ENCODE assay signal across 19 cellular contexts in genomic region chr1:225342695-225343094, GRCh38.
"Had no signal": no experiment of that assay in that cellular context is flagged by ENCODE, and none has a peak within 500 bp of the region (broad histone marks: within the 10 kb centered on the region; RNA-seq: fewer than 3 reads in every experiment).

No MANE protein-coding gene starts in this region.

- H3K27ac Mint-ChIP-seq: memory B cell; natural killer cell; stimulated activated naive B cell treated with anti-CD40 and anti-IgM and Interleukin-4, amounts not matched to agents 10 μg/mL and 1 μg/mL and 100 μg/mL, for 72 hours; stimulated activated naive CD8-positive, alpha-beta T cell treated with anti-CD3 and anti-CD28 coated beads, Interleukin-15, Interleukin-2, amounts not matched to agents 100 ng/mL and 50 ng/mL, for 24 hours had no signal

- H3K9me3 ChIP-seq: lower lobe of right lung, neutrophil, pancreas, right lobe of liver, thoracic aorta, tibial nerve, upper lobe of left lung had no signal

- H3K4me3 Mint-ChIP-seq: memory B cell; natural killer cell; stimulated activated naive B cell treated with anti-CD40 and anti-IgM and Interleukin-4, amounts not matched to agents 10 μg/mL and 1 μg/mL and 100 μg/mL, for 72 hours; stimulated activated naive CD8-positive, alpha-beta T cell treated with anti-CD3 and anti-CD28 coated beads, Interleukin-15, Interleukin-2, amounts not matched to agents 100 ng/mL and 50 ng/mL, for 24 hours had no signal

- H3K4me3 ChIP-seq: coronary artery, dorsolateral prefrontal cortex, lower lobe of right lung, pancreas, right lobe of liver, thoracic aorta, tibial nerve, upper lobe of left lung had no signal

- H3K27me3 ChIP-seq: neutrophil, pancreas, right lobe of liver, tibial nerve, upper lobe of left lung had no signal

- H3K36me3 ChIP-seq: lower lobe of right lung, neutrophil, pancreas, right lobe of liver, thoracic aorta, tibial nerve, upper lobe of left lung had no signal

- H3K27ac ChIP-seq: coronary artery, dorsolateral prefrontal cortex, lower lobe of right lung, neutrophil, pancreas, right lobe of liver, thoracic aorta, tibial nerve, upper lobe of left lung had no signal

- ATAC-seq: left ventricle myocardium superior; lower lobe of right lung; natural killer cell; pancreas; right lobe of liver; stimulated activated naive B cell treated with anti-CD40 and anti-IgM and Interleukin-4, amounts not matched to agents 10 μg/mL and 1 μg/mL and 100 μg/mL, for 72 hours had no signal

- DNase-seq: dorsolateral prefrontal cortex; effector CD4-positive, alpha-beta T cell; hypothalamus; left ventricle myocardium superior; lower lobe of right lung; natural killer cell; pancreas; right lobe of liver; small intestine; stimulated activated CD4-positive, alpha-beta T cell treated with anti-CD3 and anti-CD28 coated beads, Interleukin-15, amount 100 ng/mL, for 24 hours; stimulated activated CD4-positive, alpha-beta T cell treated with anti-CD3 and anti-CD28 coated beads, Interleukin-2, amount 100 ng/mL, for 48 hours; stimulated activated naive B cell treated with anti-CD40 and anti-IgM and Interleukin-4, amounts not matched to agents 10 μg/mL and 1 μg/mL and 100 μg/mL, for 72 hours; upper lobe of left lung had no signal

- H3K4me1 Mint-ChIP-seq: memory B cell, natural killer cell had no signal

- H3K4me1 ChIP-seq: lower lobe of right lung, pancreas, right lobe of liver, tibial nerve, upper lobe of left lung had no signal

- H3K36me3 Mint-ChIP-seq: memory B cell had no signal
